Comparison of ENCODE assay signal across 30 cellular contexts in genomic region chr1:174224641-174225040, GRCh38.
"Had no signal": no experiment of that assay in that cellular context is flagged by ENCODE, and none has a peak within 500 bp of the region (broad histone marks: within the 10 kb centered on the region; RNA-seq: fewer than 3 reads in every experiment).

No MANE protein-coding gene starts in this region.

- H3K27ac Mint-ChIP-seq: activated CD4-positive, alpha-beta T cell treated with anti-CD3 and anti-CD28 coated beads for 36 hours; activated CD4-positive, alpha-beta T cell treated with anti-CD3 and anti-CD28 coated beads, Interleukin-2, amount 10 ng/mL, durations not matched to agents 7 days and 5 days; activated CD8-positive, alpha-beta T cell treated with anti-CD3 and anti-CD28 coated beads, Interleukin-2, amount 10 ng/mL, durations not matched to agents 7 days and 5 days; activated naive CD4-positive, alpha-beta T cell treated with anti-CD3 and anti-CD28 coated beads for 36 hours; activated naive CD4-positive, alpha-beta T cell treated with anti-CD3 and anti-CD28 coated beads, Interleukin-2, amount 50 U/mL, for 72 hours; activated T-helper 1 cell treated with anti-CD3 and anti-CD28 coated beads, Interleukin-12 subunit alpha, Interleukin-12 subunit beta, Interleukin-2, Interleukin-4 antibody, amounts not matched to agents 30 ng/mL and 10 ng/mL and 1 ng/mL, durations not matched to agents 14 hours and 24 hours and 36 hours; T-helper 2 cell treated with Interferon-gamma antibody and Interleukin-4, amounts not matched to agents 5 μg/mL and 100 μg/mL, for 36 hours; WTC11 had no signal

- H3K36me3 ChIP-seq: adrenal gland, breast epithelium, SJCRH30 had no signal

- H3K4me3 Mint-ChIP-seq: activated CD4-positive, alpha-beta T cell treated with anti-CD3 and anti-CD28 coated beads for 36 hours; activated CD4-positive, alpha-beta T cell treated with anti-CD3 and anti-CD28 coated beads, Interleukin-2, amount 10 ng/mL, durations not matched to agents 7 days and 5 days; activated CD8-positive, alpha-beta T cell treated with anti-CD3 and anti-CD28 coated beads, Interleukin-2, amount 10 ng/mL, durations not matched to agents 7 days and 5 days; activated naive CD4-positive, alpha-beta T cell treated with anti-CD3 and anti-CD28 coated beads for 36 hours; activated T-cell treated with anti-CD3 and anti-CD28 coated beads, Interleukin-2, amount 50 U/mL, for 4 hours; activated T-helper 1 cell treated with anti-CD3 and anti-CD28 coated beads, Interleukin-12 subunit alpha, Interleukin-12 subunit beta, Interleukin-2, Interleukin-4 antibody, amounts not matched to agents 30 ng/mL and 10 ng/mL and 1 ng/mL, durations not matched to agents 14 hours and 24 hours and 36 hours; T-helper 2 cell treated with Interferon-gamma antibody and Interleukin-4, amounts not matched to agents 5 μg/mL and 100 μg/mL, for 36 hours; WTC11 had no signal

- FAIRE-seq: astrocyte had no signal

- H3K9me3 ChIP-seq: adrenal gland, body of pancreas, SJCRH30 had no signal

- H3K27me3 Mint-ChIP-seq: activated CD4-positive, alpha-beta T cell treated with anti-CD3 and anti-CD28 coated beads for 36 hours; activated CD4-positive, alpha-beta T cell treated with anti-CD3 and anti-CD28 coated beads, Interleukin-2, amount 10 ng/mL, durations not matched to agents 7 days and 5 days had no signal

- H3K4me3 ChIP-seq: adrenal gland, body of pancreas, breast epithelium, SJCRH30, SK-N-MC had no signal

- DNase-seq: activated CD4-positive, alpha-beta T cell treated with anti-CD3 and anti-CD28 coated beads for 36 hours; activated CD4-positive, alpha-beta T cell treated with anti-CD3 and anti-CD28 coated beads, Interleukin-2, amount 10 ng/mL, durations not matched to agents 7 days and 5 days; activated CD4-positive, alpha-beta T cell treated with anti-CD3 and anti-CD28 coated beads, Interleukin-2, amount 50 U/mL, for 48 hours; activated CD8-positive, alpha-beta T cell treated with anti-CD3 and anti-CD28 coated beads, Interleukin-2, amount 10 ng/mL, durations not matched to agents 7 days and 5 days; activated gamma-delta T cell treated with Interleukin-2 at 50 U/mL for 16 hours; activated naive CD4-positive, alpha-beta T cell treated with anti-CD3 and anti-CD28 coated beads for 36 hours; activated T-cell treated with anti-CD3 and anti-CD28 coated beads, Interleukin-2, amount 50 U/mL, for 4 hours; adrenal gland; body of pancreas; NCI-H1092 treated with DMSO at 0.1 percent for 48 hours; NCI-H1417; NCI-H187 treated with DMSO at 0.1 percent for 48 hours; NCI-H2081; NCI-H2171 treated with DMSO at 0.1 percent for 48 hours; NCI-H2227 treated with DMSO at 0.1 percent for 48 hours; NCI-H446; NCI-H510A treated with DMSO at 0.1 percent for 48 hours; NCI-H526 treated with DMSO at 0.1 percent for 48 hours; NCI-H774; SHP77; SJCRH30 had no signal

- ATAC-seq: activated CD4-positive, alpha-beta T cell treated with anti-CD3 and anti-CD28 coated beads for 36 hours; activated CD4-positive, CD25-positive, alpha-beta regulatory T cell treated with anti-CD3 and anti-CD28 coated beads, Interleukin-2, amount 50 U/mL, for 24 hours; activated CD8-positive, alpha-beta T cell treated with anti-CD3 and anti-CD28 coated beads, Interleukin-2, amount 10 ng/mL, durations not matched to agents 7 days and 5 days; activated naive CD4-positive, alpha-beta T cell treated with anti-CD3 and anti-CD28 coated beads, Interleukin-2, amount 50 U/mL, for 72 hours; activated T-cell treated with anti-CD3 and anti-CD28 coated beads, Interleukin-2, amount 50 U/mL, for 4 hours; body of pancreas; Panc1; WTC11 had no signal

- H3K27ac ChIP-seq: adrenal gland, body of pancreas, breast epithelium, SJCRH30, SK-N-MC had no signal

- H3K4me1 Mint-ChIP-seq: WTC11 had no signal

- H3K4me1 ChIP-seq: adrenal gland, body of pancreas, breast epithelium, SJCRH30 had no signal

- H3K27me3 ChIP-seq: adrenal gland, body of pancreas, breast epithelium, SJCRH30 had no signal
